In genomic region chr7:9242604-9243003, GRCh38 we compare ENCODE assay signal across 25 cellular contexts.
"Had no signal": no experiment of that assay in that cellular context is flagged by ENCODE, and none has a peak within 500 bp of the region (broad histone marks: within the 10 kb centered on the region; RNA-seq: fewer than 3 reads in every experiment).

No MANE protein-coding gene starts in this region.

- H3K9me3 Mint-ChIP-seq: nephron progenitor cell had no signal

- H3K9me3 ChIP-seq: esophagus muscularis mucosa, gastroesophageal sphincter, pancreas, psoas muscle, right atrium auricular region, suprapubic skin, tibial nerve, uterus had no signal

- H3K36me3 ChIP-seq: esophagus muscularis mucosa, gastroesophageal sphincter, pancreas, right atrium auricular region, suprapubic skin, tibial nerve, uterus had no signal

- H3K27ac ChIP-seq: coronary artery, esophagus muscularis mucosa, gastroesophageal sphincter, pancreas, psoas muscle, right atrium auricular region, suprapubic skin, tibial nerve, uterus had no signal

- H3K4me3 Mint-ChIP-seq: activated CD8-positive, alpha-beta T cell treated with anti-CD3 and anti-CD28 coated beads, Interleukin-2, amount 10 ng/mL, durations not matched to agents 7 days and 5 days; activated naive CD8-positive, alpha-beta T cell treated with anti-CD3 and anti-CD28 coated beads, Interleukin-2, amount 50 U/mL, for 24 hours; activated T-helper 1 cell treated with anti-CD3 and anti-CD28 coated beads, Interleukin-12 subunit alpha, Interleukin-12 subunit beta, Interleukin-2, Interleukin-4 antibody, amounts not matched to agents 30 ng/mL and 10 ng/mL and 1 ng/mL, durations not matched to agents 14 hours and 24 hours and 36 hours; nephron progenitor cell; stimulated activated effector memory CD8-positive, alpha-beta T cell treated with anti-CD3 and anti-CD28 coated beads, Interleukin-12 subunit alpha, Interleukin-12 subunit beta, amount 100 ng/mL, for 72 hours; stimulated activated naive CD8-positive, alpha-beta T cell treated with anti-CD3 and anti-CD28 coated beads, Interleukin-15, amount 100 ng/mL, for 72 hours had no signal

- H3K4me1 ChIP-seq: esophagus muscularis mucosa, gastroesophageal sphincter, pancreas, psoas muscle, right atrium auricular region, suprapubic skin, tibial nerve, uterus had no signal

- FAIRE-seq: pancreas had no signal

- H3K27ac Mint-ChIP-seq: activated CD8-positive, alpha-beta T cell treated with anti-CD3 and anti-CD28 coated beads, Interleukin-2, amount 10 ng/mL, durations not matched to agents 7 days and 5 days; activated naive CD8-positive, alpha-beta T cell treated with anti-CD3 and anti-CD28 coated beads, Interleukin-2, amount 50 U/mL, for 24 hours; activated T-helper 1 cell treated with anti-CD3 and anti-CD28 coated beads, Interleukin-12 subunit alpha, Interleukin-12 subunit beta, Interleukin-2, Interleukin-4 antibody, amounts not matched to agents 30 ng/mL and 10 ng/mL and 1 ng/mL, durations not matched to agents 14 hours and 24 hours and 36 hours; nephron progenitor cell; stimulated activated effector memory CD8-positive, alpha-beta T cell treated with anti-CD3 and anti-CD28 coated beads, Interleukin-12 subunit alpha, Interleukin-12 subunit beta, amount 100 ng/mL, for 72 hours; stimulated activated naive CD8-positive, alpha-beta T cell treated with anti-CD3 and anti-CD28 coated beads, Interleukin-15, amount 100 ng/mL, for 72 hours had no signal

- H3K27me3 ChIP-seq: esophagus muscularis mucosa, gastroesophageal sphincter, pancreas, right atrium auricular region, suprapubic skin, tibial nerve, uterus had no signal

- H3K4me1 Mint-ChIP-seq: activated naive CD8-positive, alpha-beta T cell treated with anti-CD3 and anti-CD28 coated beads, Interleukin-2, amount 50 U/mL, for 24 hours; nephron progenitor cell; stimulated activated effector memory CD8-positive, alpha-beta T cell treated with anti-CD3 and anti-CD28 coated beads, Interleukin-12 subunit alpha, Interleukin-12 subunit beta, amount 100 ng/mL, for 72 hours; stimulated activated naive CD8-positive, alpha-beta T cell treated with anti-CD3 and anti-CD28 coated beads, Interleukin-15, amount 100 ng/mL, for 72 hours had no signal

- H3K36me3 Mint-ChIP-seq: stimulated activated effector memory CD8-positive, alpha-beta T cell treated with anti-CD3 and anti-CD28 coated beads, Interleukin-12 subunit alpha, Interleukin-12 subunit beta, amount 100 ng/mL, for 72 hours had no signal

- DNase-seq: activated CD4-positive, alpha-beta T cell treated with anti-CD3 and anti-CD28 coated beads for 1 hour; activated CD4-positive, alpha-beta T cell treated with anti-CD3 and anti-CD28 coated beads, Interleukin-2, amount 50 U/mL, for 1 hour; activated CD8-positive, alpha-beta T cell treated with anti-CD3 and anti-CD28 coated beads, Interleukin-2, amount 10 ng/mL, durations not matched to agents 7 days and 5 days; activated gamma-delta T cell; activated naive CD4-positive, alpha-beta T cell treated with anti-CD3 and anti-CD28 coated beads, Interleukin-2, amount 50 U/mL, for 16 hours; activated naive CD8-positive, alpha-beta T cell treated with anti-CD3 and anti-CD28 coated beads, Interleukin-2, amount 50 U/mL, for 24 hours; cerebellar nuclear complex; head of caudate nucleus; islet precursor cell; left cardiac atrium; mesenchymal stem cell; nephron progenitor cell; pancreas; psoas muscle; stimulated activated CD4-positive, alpha-beta T cell treated with anti-CD3 and anti-CD28 coated beads, Interleukin-1b, Interleukin-23, amount 100 ng/mL, for 48 hours; stimulated activated naive CD8-positive, alpha-beta T cell treated with anti-CD3 and anti-CD28 coated beads, Interleukin-15, amount 100 ng/mL, for 72 hours; uterus had no signal

- H3K27me3 Mint-ChIP-seq: activated naive CD8-positive, alpha-beta T cell treated with anti-CD3 and anti-CD28 coated beads, Interleukin-2, amount 50 U/mL, for 24 hours; stimulated activated naive CD8-positive, alpha-beta T cell treated with anti-CD3 and anti-CD28 coated beads, Interleukin-15, amount 100 ng/mL, for 72 hours had no signal

- H3K4me3 ChIP-seq: coronary artery, esophagus muscularis mucosa, gastroesophageal sphincter, pancreas, psoas muscle, right atrium auricular region, suprapubic skin, uterus had no signal

- ATAC-seq: activated CD8-positive, alpha-beta T cell treated with anti-CD3 and anti-CD28 coated beads, Interleukin-2, amount 10 ng/mL, durations not matched to agents 7 days and 5 days; activated naive CD8-positive, alpha-beta T cell treated with anti-CD3 and anti-CD28 coated beads, Interleukin-2, amount 50 U/mL, for 24 hours; gastroesophageal sphincter; left cardiac atrium; pancreas; psoas muscle; stimulated activated effector memory CD8-positive, alpha-beta T cell treated with anti-CD3 and anti-CD28 coated beads, Interleukin-12 subunit alpha, Interleukin-12 subunit beta, amount 100 ng/mL, for 72 hours; stimulated activated naive CD8-positive, alpha-beta T cell treated with anti-CD3 and anti-CD28 coated beads, Interleukin-15, amount 100 ng/mL, for 72 hours had no signal
